In genomic region chr7:101630591-101630990, GRCh38 we compare ENCODE assay signal across 17 cellular contexts. TPM values are rescaled to one million over a fixed set of nuclear protein-coding genes. Genes with fewer than 3 reads are reported as not detected.
DNase-seq lines count a peak whose midpoint lies in the region; ATAC-seq and TF ChIP-seq lines count a peak whose summit lies in the region.
"Had no signal": no experiment of that assay in that cellular context is flagged by ENCODE, and none has a peak within 500 bp of the region (broad histone marks: within the 10 kb centered on the region; RNA-seq: fewer than 3 reads in every experiment).

No MANE protein-coding gene starts in this region.

- ATAC-seq in GM21360 (IDR thresholded peaks at IDR 0.05; ENCODE audit: unreplicated experiment): no peak
- ATAC-seq: activated CD8-positive, alpha-beta memory T cell treated with anti-CD3 and anti-CD28 coated beads, Interleukin-2, amount 10 ng/mL, durations not matched to agents 7 days and 5 days had no signal

- DNase-seq in NCI-H1417 (lab: John Stamatoyannopoulos, UW) (peak in 2 of 3 experiments; percentile 20 to 25), NCI-H1417 treated with DMSO at 0.1 percent for 48 hours (lab: John Stamatoyannopoulos, UW) (no peak), SJCRH30 (peak; percentile 72), fibroblast of villous mesenchyme (ENCODE audit: low read depth) (peak; percentile 17), ureter (ENCODE audit: low spot score) (peak; percentile 78), DMS153 treated with DMSO at 0.1 percent for 48 hours (lab: John Stamatoyannopoulos, UW; ENCODE audit: unreplicated experiment) (no peak), suprapubic skin (ENCODE audit: low spot score in 2 of 2) (no peak)
- DNase-seq: activated CD8-positive, alpha-beta memory T cell treated with anti-CD3 and anti-CD28 coated beads, Interleukin-2, amount 10 ng/mL, durations not matched to agents 7 days and 5 days; cortex of kidney; kidney glomerular epithelial cell; NCI-H446 treated with DMSO at 0.1 percent for 48 hours; SHP77 had no signal

- H3K36me3 ChIP-seq in SJCRH30 (no peaks in the 10 kb centered on the region), suprapubic skin (no peaks in the 10 kb centered on the region)
- H3K36me3 ChIP-seq: thyroid gland had no signal

- WGBS in suprapubic skin: 41% methylated on average over 14 of the region's 15 CpGs

- H3K4me1 ChIP-seq in SJCRH30 (peaks cover 62% of the 10 kb centered on the region), suprapubic skin (peaks cover 10% of the 10 kb centered on the region)

- H3K27me3 ChIP-seq in SJCRH30: no peaks in the 10 kb centered on the region
- H3K27me3 ChIP-seq in suprapubic skin: peaks cover 33% of the 10 kb centered on the region
- H3K27me3 ChIP-seq: thyroid gland had no signal

- H3K27ac ChIP-seq in SJCRH30 (peak overlapping the region; percentile 41), suprapubic skin (no peak overlapping the region)
- H3K27ac ChIP-seq: thyroid gland, VCaP had no signal

- no peak for TF ChIP-seq POLR2A in suprapubic skin (IDR thresholded peaks at IDR 0.05)

- H3K9me3 ChIP-seq in SJCRH30 (replicated peaks) (no peaks in the 10 kb centered on the region), suprapubic skin (no peaks in the 10 kb centered on the region)
- H3K9me3 ChIP-seq: thyroid gland had no signal

- no peak overlapping the region for H3K4me3 ChIP-seq in SJCRH30
- no peak overlapping the region for H3K4me3 ChIP-seq in fibroblast of villous mesenchyme (ENCODE audit: low read depth, low read length)
- no peak overlapping the region for H3K4me3 ChIP-seq in suprapubic skin
- H3K4me3 ChIP-seq: thyroid gland had no signal

- no peak for TF ChIP-seq EP300 in suprapubic skin (IDR thresholded peaks at IDR 0.05)

- TF ChIP-seq CTCF in fibroblast of villous mesenchyme (IDR thresholded peaks at IDR 0.05; ENCODE audit: insufficient read depth, low read depth, low read length): no peak
- TF ChIP-seq CTCF in suprapubic skin (IDR thresholded peaks at IDR 0.05): no peak

RNA-seq across cellular contexts. Expression of gene MYL10, which starts 1.5 kb away (rescaled TPM):
- total RNA-seq in SJCRH30 (2014; rRNA removed; shearing (Covaris generic)): 3.9 and 4.1 TPM in 2 replicates
- total RNA-seq in fibroblast of villous mesenchyme (not detected in 2 replicates), ureter (not detected), suprapubic skin (not detected)
- total RNA-seq: activated CD8-positive, alpha-beta memory T cell treated with anti-CD3 and anti-CD28 coated beads, Interleukin-2, amount 10 ng/mL, durations not matched to agents 7 days and 5 days; activated naive CD4-positive, alpha-beta T cell treated with anti-CD3 and anti-CD28 coated beads, Interleukin-2, amount 50 U/mL, for 72 hours; neural crest cell; thyroid gland had no signal

Comparison
In these comparisons a context has a peak if more than half of its experiments do, and no peak if none do; other contexts are left out.
1. DNase-seq: peak in NCI-H1417 (2 of 3), SJCRH30 (2 of 2), fibroblast of villous mesenchyme (single experiment) and ureter (single experiment); none in NCI-H1417 treated with DMSO at 0.1 percent for 48 hours (single experiment), DMS153 treated with DMSO at 0.1 percent for 48 hours (single experiment) and suprapubic skin (0 of 2).